ENCODE assay signal across 1 cellular context in the genomic region with DNA sequence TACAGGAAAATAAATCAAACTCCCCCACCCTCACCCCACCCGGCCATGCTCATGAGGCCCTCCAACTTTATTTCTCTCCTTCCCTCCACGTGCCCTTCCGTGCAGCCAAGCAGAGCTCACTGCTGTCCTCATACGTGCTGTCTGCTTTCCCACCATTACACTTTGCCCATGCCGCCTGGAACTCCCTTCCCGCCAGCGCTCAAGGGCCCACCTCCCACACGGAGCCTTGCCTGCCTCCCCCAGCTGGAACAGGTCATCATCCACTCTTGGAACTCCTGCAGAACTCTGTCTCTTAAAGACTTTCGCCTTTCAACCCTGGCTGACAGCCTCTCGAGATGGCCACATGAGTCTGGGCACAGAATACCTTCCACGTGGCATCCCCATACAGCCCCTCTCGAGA.
TF ChIP-seq lines count a peak whose summit lies in the region.

No MANE protein-coding gene starts in this region.

TF ChIP-seq in H1, 55 proteins besides CTCF, POLR2A, EP300 and RAD21:
- no peak for TF ChIP-seq BACH1 (IDR thresholded peaks at IDR 0.05; ENCODE audit: low read length)
- TF ChIP-seq SIN3A (conservative IDR thresholded peaks at IDR 0.05 in 1 of 2, IDR thresholded peaks at IDR 0.05 in 1 of 2; ENCODE audit: low read depth in 1 of 2, low read length in 2 of 2): no peak
- TF ChIP-seq POLR2AphosphoS5 (IDR thresholded peaks at IDR 0.05; ENCODE audit: low read depth, low read length): no peak
- no peak for TF ChIP-seq ZNF274 (IDR thresholded peaks at IDR 0.05; ENCODE audit: borderline replicate concordance, extremely low read depth, low read length)
- no peak for TF ChIP-seq SIRT6 (IDR thresholded peaks at IDR 0.05; ENCODE audit: low read length)
- TF ChIP-seq PHF8 (conservative IDR thresholded peaks at IDR 0.05; ENCODE audit: low read depth, low read length): no peak
- no peak for TF ChIP-seq YY1 (IDR thresholded peaks at IDR 0.05; ENCODE audit: low read depth, low read length)
- TF ChIP-seq KDM5A (IDR thresholded peaks at IDR 0.05; ENCODE audit: low read length): no peak
- no peak for TF ChIP-seq TEAD4 (IDR thresholded peaks at IDR 0.05; ENCODE audit: low read depth, low read length)
- TF ChIP-seq CTBP2 (IDR thresholded peaks at IDR 0.05; ENCODE audit: borderline replicate concordance, insufficient read depth, insufficient read length, low read length): no peak
- no peak for TF ChIP-seq CEBPB (IDR thresholded peaks at IDR 0.05; ENCODE audit: low read depth, low read length)
TF ChIP-seq in H1: peak in this region for 0.
